ENCODE assay signal across 2 cellular contexts in the genomic region with DNA sequence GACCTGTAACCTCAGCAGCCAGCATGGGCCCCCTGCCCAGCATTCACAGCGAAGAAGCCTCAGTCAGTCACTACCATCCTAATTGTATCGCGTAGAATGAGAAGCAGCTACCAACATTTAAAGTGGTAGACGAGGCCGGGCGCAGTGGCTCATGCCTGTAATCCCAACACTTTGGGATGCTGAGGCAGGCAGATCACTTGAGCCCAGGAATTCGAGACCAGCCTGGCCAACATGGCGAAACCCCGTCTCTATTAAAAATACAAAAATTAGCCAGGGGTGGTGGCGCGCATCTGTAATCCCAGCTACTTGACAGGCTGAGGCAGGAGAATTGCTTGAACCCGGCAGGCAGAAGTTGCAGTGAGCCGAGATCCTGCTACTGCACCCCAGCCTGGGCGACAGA. TPM values are rescaled to one million over a fixed set of nuclear protein-coding genes. Genes with fewer than 3 reads are reported as not detected.
"Had no signal": no experiment of that assay in that cellular context is flagged by ENCODE, and none has a peak within 500 bp of the region (broad histone marks: within the 10 kb centered on the region; RNA-seq: fewer than 3 reads in every experiment).

No MANE protein-coding gene starts in this region.

RNA-seq across cellular contexts. Expression of gene JAKMIP1, which starts 59.3 kb away (rescaled TPM):
- total RNA-seq: GM23248, HFFc6 had no signal
- polyA plus RNA-seq: GM23248 had no signal
